1 cellular context compared by ENCODE assay signal in the genomic region with DNA sequence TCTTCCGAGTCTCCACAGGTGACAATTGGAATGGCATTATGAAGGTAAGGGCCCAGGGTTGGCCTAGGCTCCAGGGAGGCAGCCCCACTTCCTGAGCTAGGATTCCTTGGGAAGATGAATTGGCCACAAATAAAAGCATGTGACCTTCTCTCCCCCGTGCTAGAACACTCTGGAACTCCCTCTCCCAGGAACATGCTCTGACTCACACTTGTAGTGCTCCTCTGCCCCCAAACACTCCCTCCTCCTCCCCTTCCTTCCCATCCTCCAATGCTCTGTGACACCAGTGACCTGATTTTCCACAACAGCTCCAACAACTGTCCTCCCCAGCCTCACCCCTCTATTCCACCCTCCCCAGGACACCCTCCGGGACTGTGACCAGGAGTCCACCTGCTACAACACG.
TF ChIP-seq lines count a peak whose summit lies in the region.

No MANE protein-coding gene starts in this region.

TF ChIP-seq in SK-N-SH treated with all-trans-retinoic acid at 6 μM for 48 hours, 23 proteins besides CTCF, POLR2A, EP300 and RAD21 (continued from another document):
- TF ChIP-seq CSRNP3 (CRISPR knock-in tag; IDR thresholded peaks at IDR 0.05) (no peak), ZC3H10 (CRISPR knock-in tag; IDR thresholded peaks at IDR 0.05) (no peak), CSDC2 (CRISPR knock-in tag; IDR thresholded peaks at IDR 0.05) (no peak), TCF4 (CRISPR knock-in tag; IDR thresholded peaks at IDR 0.05; ENCODE audit: borderline replicate concordance) (no peak), PATZ1 (CRISPR knock-in tag; IDR thresholded peaks at IDR 0.05; ENCODE audit: borderline replicate concordance) (no peak), TOX (CRISPR knock-in tag; IDR thresholded peaks at IDR 0.05; ENCODE audit: borderline replicate concordance) (no peak), GLIS3 (CRISPR knock-in tag; IDR thresholded peaks at IDR 0.05) (no peak), PPARA (CRISPR knock-in tag; IDR thresholded peaks at IDR 0.05; ENCODE audit: borderline replicate concordance) (no peak), ISL1 (CRISPR knock-in tag; IDR thresholded peaks at IDR 0.05) (no peak), ZNF8 (CRISPR knock-in tag; IDR thresholded peaks at IDR 0.05) (no peak), ZNF565 (CRISPR knock-in tag; conservative IDR thresholded peaks at IDR 0.05; ENCODE audit: low read depth) (no peak), ESRRG (CRISPR knock-in tag; IDR thresholded peaks at IDR 0.05) (no peak), ARNTL (CRISPR knock-in tag; IDR thresholded peaks at IDR 0.05; ENCODE audit: borderline replicate concordance, low read depth) (no peak), OSR1 (CRISPR knock-in tag; IDR thresholded peaks at IDR 0.05) (no peak)
